In genomic region chr11:76185511-76185910, GRCh38 we compare ENCODE assay signal across 16 cellular contexts. TPM values are rescaled to one million over a fixed set of nuclear protein-coding genes. Genes with fewer than 3 reads are reported as not detected.
A peak's percentile ranks its signal among the peaks of the same experiment; 100 is the strongest.
DNase-seq lines count a peak whose midpoint lies in the region; ATAC-seq and TF ChIP-seq lines count a peak whose summit lies in the region.
"Had no signal": no experiment of that assay in that cellular context is flagged by ENCODE, and none has a peak within 500 bp of the region (broad histone marks: within the 10 kb centered on the region; RNA-seq: fewer than 3 reads in every experiment).

No MANE protein-coding gene starts in this region.

- 89 to 100% methylated on average over 3 to 10 of the region's 10 CpGs for WGBS in endodermal cell (ENCODE audit: insufficient coverage in 1 of 2, insufficient read length in 1 of 2), 2 experiments
- WGBS in upper lobe of left lung, 2 donors = 76 to 81% methylated on average over 10 of the region's 10 CpGs

- intact Hi-C loops in left ventricle myocardium inferior (cut with micrococcal nuclease) = no loop called here

- H3K9me3 ChIP-seq in endodermal cell (ENCODE audit: control insufficient read depth, low read length) (no peaks in the 10 kb centered on the region), left ventricle myocardium inferior (replicated peaks) (no peaks in the 10 kb centered on the region), upper lobe of left lung (no peaks in the 10 kb centered on the region)
- H3K9me3 ChIP-seq: pancreas had no signal

- no peaks in the 10 kb centered on the region for H3K36me3 Mint-ChIP-seq in endodermal cell (ENCODE audit: low read depth)
- H3K36me3 Mint-ChIP-seq in osteocyte (ENCODE audit: unreplicated experiment) = no peaks in the 10 kb centered on the region
- H3K36me3 Mint-ChIP-seq: activated CD8-positive, alpha-beta memory T cell treated with anti-CD3 and anti-CD28 coated beads, Interleukin-2, amount 10 ng/mL, durations not matched to agents 7 days and 5 days had no signal

- H3K36me3 ChIP-seq in endodermal cell (ENCODE audit: control insufficient read depth, insufficient read depth, low read length) (no peaks in the 10 kb centered on the region), left ventricle myocardium inferior (no peaks in the 10 kb centered on the region), upper lobe of left lung (no peaks in the 10 kb centered on the region)
- H3K36me3 ChIP-seq: pancreas had no signal

- H3K27me3 ChIP-seq in endodermal cell (ENCODE audit: control insufficient read depth, insufficient read depth, low read length, poor library complexity, severe bottlenecking) (no peaks in the 10 kb centered on the region), left ventricle myocardium inferior (ENCODE audit: low read depth) (no peaks in the 10 kb centered on the region), upper lobe of left lung (no peaks in the 10 kb centered on the region)
- H3K27me3 ChIP-seq: pancreas had no signal

- H3K27me3 Mint-ChIP-seq in endodermal cell (ENCODE audit: insufficient read depth) (no peaks in the 10 kb centered on the region), osteocyte (ENCODE audit: unreplicated experiment) (no peaks in the 10 kb centered on the region)
- H3K27me3 Mint-ChIP-seq: activated CD4-positive, alpha-beta T cell treated with anti-CD3 and anti-CD28 coated beads for 36 hours had no signal

- H3K27ac Mint-ChIP-seq in endodermal cell (peak overlapping the region; percentile 35), osteocyte (ENCODE audit: unreplicated experiment) (peak overlapping the region; percentile 54)
- H3K27ac Mint-ChIP-seq: activated CD4-positive, alpha-beta T cell treated with anti-CD3 and anti-CD28 coated beads for 36 hours; activated CD8-positive, alpha-beta memory T cell treated with anti-CD3 and anti-CD28 coated beads, Interleukin-2, amount 10 ng/mL, durations not matched to agents 7 days and 5 days; activated naive CD8-positive, alpha-beta T cell treated with anti-CD3 and anti-CD28 coated beads, Interleukin-2, amount 50 U/mL, for 24 hours had no signal

- H3K27ac ChIP-seq in endodermal cell (ENCODE audit: low read depth, low read length) (no peak overlapping the region), left ventricle myocardium inferior (replicated peaks) (peak overlapping the region; percentile 72), upper lobe of left lung (peak overlapping the region; percentile 52 to 78 (median 56))
- H3K27ac ChIP-seq: epithelial cell of prostate, pancreas had no signal

- no peak for TF ChIP-seq EP300 in upper lobe of left lung (IDR thresholded peaks at IDR 0.05)

- H3K9me3 Mint-ChIP-seq in endodermal cell (no peaks in the 10 kb centered on the region), osteocyte (ENCODE audit: unreplicated experiment) (no peaks in the 10 kb centered on the region)
- H3K9me3 Mint-ChIP-seq: activated naive CD8-positive, alpha-beta T cell treated with anti-CD3 and anti-CD28 coated beads, Interleukin-2, amount 50 U/mL, for 24 hours had no signal

- no peak for TF ChIP-seq CTCF in endodermal cell (conservative IDR thresholded peaks at IDR 0.05)
- TF ChIP-seq CTCF in left ventricle myocardium inferior (IDR thresholded peaks at IDR 0.05; ENCODE audit: borderline replicate concordance) = no peak
- TF ChIP-seq CTCF in osteocyte (IDR thresholded peaks at IDR 0.05) = no peak
- TF ChIP-seq CTCF in upper lobe of left lung (IDR thresholded peaks at IDR 0.05) = no peak

- DNase-seq in endodermal cell (no peak), left ventricle myocardium inferior (no peak), osteocyte (ENCODE audit: extremely low spot score, unreplicated experiment) (no peak), upper lobe of left lung (no peak), DMS 273 treated with DMSO at 0.1 percent for 48 hours (lab: John Stamatoyannopoulos, UW) (no peak), DMS79 (lab: John Stamatoyannopoulos, UW) (no peak), SHP77 treated with DMSO at 0.1 percent for 48 hours (lab: John Stamatoyannopoulos, UW) (no peak)
- DNase-seq: activated CD4-positive, alpha-beta T cell treated with anti-CD3 and anti-CD28 coated beads for 36 hours; activated CD8-positive, alpha-beta memory T cell treated with anti-CD3 and anti-CD28 coated beads, Interleukin-2, amount 10 ng/mL, durations not matched to agents 7 days and 5 days; activated effector memory CD4-positive, alpha-beta T cell treated with Interleukin-2 at 50 U/mL for 16 hours; activated naive CD8-positive, alpha-beta T cell treated with anti-CD3 and anti-CD28 coated beads, Interleukin-2, amount 50 U/mL, for 24 hours; dermis blood vessel endothelial cell; NCI-H1436 treated with DMSO at 0.1 percent for 48 hours; pancreas had no signal

- H3K4me3 Mint-ChIP-seq in endodermal cell (no peak overlapping the region), osteocyte (ENCODE audit: unreplicated experiment) (no peak overlapping the region)
- H3K4me3 Mint-ChIP-seq: activated CD4-positive, alpha-beta T cell treated with anti-CD3 and anti-CD28 coated beads for 36 hours; activated CD8-positive, alpha-beta memory T cell treated with anti-CD3 and anti-CD28 coated beads, Interleukin-2, amount 10 ng/mL, durations not matched to agents 7 days and 5 days; activated naive CD8-positive, alpha-beta T cell treated with anti-CD3 and anti-CD28 coated beads, Interleukin-2, amount 50 U/mL, for 24 hours had no signal

- ATAC-seq in upper lobe of left lung (ENCODE audit: low FRiP score in 2 of 2) = no peak
- ATAC-seq: activated CD4-positive, alpha-beta T cell treated with anti-CD3 and anti-CD28 coated beads for 36 hours; activated CD8-positive, alpha-beta memory T cell treated with anti-CD3 and anti-CD28 coated beads, Interleukin-2, amount 10 ng/mL, durations not matched to agents 7 days and 5 days; activated naive CD8-positive, alpha-beta T cell treated with anti-CD3 and anti-CD28 coated beads, Interleukin-2, amount 50 U/mL, for 24 hours had no signal

- H3K4me1 Mint-ChIP-seq in endodermal cell = no peaks in the 10 kb centered on the region
- peaks cover 30% of the 10 kb centered on the region for H3K4me1 Mint-ChIP-seq in osteocyte (ENCODE audit: unreplicated experiment)
- H3K4me1 Mint-ChIP-seq: activated CD4-positive, alpha-beta T cell treated with anti-CD3 and anti-CD28 coated beads for 36 hours; activated CD8-positive, alpha-beta memory T cell treated with anti-CD3 and anti-CD28 coated beads, Interleukin-2, amount 10 ng/mL, durations not matched to agents 7 days and 5 days; activated naive CD8-positive, alpha-beta T cell treated with anti-CD3 and anti-CD28 coated beads, Interleukin-2, amount 50 U/mL, for 24 hours had no signal

- no peak overlapping the region for H3K9ac ChIP-seq in endodermal cell (ENCODE audit: extremely low read depth, low read length, poor library complexity, severe bottlenecking)

- TF ChIP-seq POLR2A in upper lobe of left lung (IDR thresholded peaks at IDR 0.05) = no peak

- H3K4me1 ChIP-seq in endodermal cell (ENCODE audit: control insufficient read depth, insufficient read depth, low read length) (no peaks in the 10 kb centered on the region), left ventricle myocardium inferior (peaks cover 40% of the 10 kb centered on the region), upper lobe of left lung (peaks cover 15 to 31% (median 29%) of the 10 kb centered on the region in 4 donors)
- H3K4me1 ChIP-seq: pancreas had no signal

- H3K4me3 ChIP-seq in endodermal cell (ENCODE audit: low read length) (no peak overlapping the region), left ventricle myocardium inferior (no peak overlapping the region), upper lobe of left lung (no peak overlapping the region)
- H3K4me3 ChIP-seq: pancreas had no signal

RNA-seq across cellular contexts. Expression of gene WNT11, which starts 20.8 kb away (rescaled TPM):
- total RNA-seq in endodermal cell (under 1 TPM; 0.53 to 0.62 TPM), left ventricle myocardium inferior (22.7 TPM), osteocyte (3.2 and 4.1 TPM in 2 replicates), upper lobe of left lung (10 to 100 TPM in 1 of 6 donors, 1 to 10 TPM in 5; 1.7 to 12.9 (median 4.1) TPM)
- 0.85 TPM for polyA plus RNA-seq in endodermal cell (2013, experiment 1 of 2)
- 0.37 TPM for polyA plus RNA-seq in endodermal cell (2013, experiment 2 of 2)
- total RNA-seq: activated CD4-positive, alpha-beta T cell treated with anti-CD3 and anti-CD28 coated beads for 36 hours; bronchial epithelial cell; dermis blood vessel endothelial cell had no signal
